8 cellular contexts compared by ENCODE assay signal in genomic region chr11:67613960-67614715, GRCh38. TPM values are rescaled to one million over a fixed set of nuclear protein-coding genes. Genes with fewer than 3 reads are reported as not detected.
A peak's percentile ranks its signal among the peaks of the same experiment; 100 is the strongest.
DNase-seq lines count a peak whose midpoint lies in the region; ATAC-seq and TF ChIP-seq lines count a peak whose summit lies in the region.

No MANE protein-coding gene starts in this region.

- intact Hi-C loops in heart left ventricle (cut with DNase I) (loop anchor here in 1 of 10 donors (5.0 kb wide), 1 partner anchor 48 kb away; no protein-coding TSS in a partner anchor), sigmoid colon (cut with DNase I) (no loop called here)

- peaks cover 0 to 38% (median 12%) of the 10 kb centered on the region in 12 donors for H3K4me1 ChIP-seq in heart left ventricle
- H3K4me1 ChIP-seq in sigmoid colon, result peaks cover 0 to 16% (median 11%) of the 10 kb centered on the region in 4 donors

- TF ChIP-seq POLR2A in Raji (IDR thresholded peaks at IDR 0.05; ENCODE audit: insufficient read depth, low read depth, low read length) (peak; percentile 86), heart left ventricle (IDR thresholded peaks at IDR 0.05) (no peak), sigmoid colon (IDR thresholded peaks at IDR 0.05) (no peak)

- H3K4me3 ChIP-seq in heart left ventricle (peak overlapping the region in 11 of 12 donors; percentile 20 to 57 (median 45)), sigmoid colon (peak overlapping the region; percentile 1 to 49 (median 38))

- TF ChIP-seq EP300 in sigmoid colon (IDR thresholded peaks at IDR 0.05), result no peak

- peak; percentile 74 for ATAC-seq in GM19035 (IDR thresholded peaks at IDR 0.05; ENCODE audit: unreplicated experiment)
- ATAC-seq in HG03342 (IDR thresholded peaks at IDR 0.05; ENCODE audit: unreplicated experiment), result peak; percentile 79
- ATAC-seq in heart left ventricle, result peak; percentile 18 to 52 (median 44)

- H3K36me3 ChIP-seq in heart left ventricle, result peaks cover 0 to 43% (median 38%) of the 10 kb centered on the region in 9 donors
- H3K36me3 ChIP-seq in sigmoid colon, result peaks cover 18 to 42% (median 28%) of the 10 kb centered on the region in 4 donors

- TF ChIP-seq CTCF in heart left ventricle (IDR thresholded peaks at IDR 0.05) (peak; percentile 59 to 78 (median 70)), sigmoid colon (IDR thresholded peaks at IDR 0.05) (peak; percentile 10 to 69 (median 48))

- DNase-seq in CD1c-positive myeloid dendritic cell (ENCODE audit: extremely low spot score), result peak; percentile 93
- DNase-seq in activated effector memory CD4-positive, alpha-beta T cell treated with anti-CD3 and anti-CD28 coated beads, Interleukin-2, amount 50 U/mL, for 16 hours, result peak; percentile 93
- peak in 4 of 5 donors; percentile 59 to 78 (median 66) for DNase-seq in heart left ventricle
- DNase-seq in sigmoid colon, result peak; percentile 79
- DNase-seq in GOT3 (lab: John Stamatoyannopoulos, UW), result no peak

- 14 to 26% (median 20%) methylated on average over 14 to 23 of the region's 23 CpGs for WGBS in heart left ventricle, 4 donors
- 12% methylated on average over 23 of the region's 23 CpGs for WGBS in sigmoid colon, 2 donors

- no peaks in the 10 kb centered on the region for H3K9me3 ChIP-seq in heart left ventricle
- no peaks in the 10 kb centered on the region for H3K9me3 ChIP-seq in sigmoid colon

- H3K27me3 ChIP-seq in heart left ventricle, result peaks cover 0 to 15% (median 0%) of the 10 kb centered on the region in 9 donors
- peaks cover 8 to 26% (median 25%) of the 10 kb centered on the region in 3 donors for H3K27me3 ChIP-seq in sigmoid colon

- H3K27ac ChIP-seq in heart left ventricle, result peak overlapping the region in 10 of 12 donors; percentile 19 to 88 (median 55)
- peak overlapping the region; percentile 40 to 47 (median 46) for H3K27ac ChIP-seq in sigmoid colon

RNA-seq across cellular contexts. Expression of gene NDUFV1, which starts 7.4 kb away (rescaled TPM):
- total RNA-seq in heart left ventricle (100 to 1,000 TPM; 340 to 897 (median 583) TPM), sigmoid colon (100 to 1,000 TPM; 152 to 286 (median 203) TPM)
- polyA plus RNA-seq in heart left ventricle (100 to 1,000 TPM; 342 to 401 TPM), sigmoid colon (100 to 1,000 TPM; 169 to 268 (median 254) TPM)

RNA-seq across cellular contexts. Expression of gene NUDT8, which starts 15.6 kb away (rescaled TPM):
- total RNA-seq in heart left ventricle (10 to 100 TPM; 35.6 to 85.1 (median 49.3) TPM), sigmoid colon (10 to 100 TPM in 1 of 4 donors, 1 to 10 TPM in 3; 3.6 to 10.9 (median 7.0) TPM)
- polyA plus RNA-seq in heart left ventricle (100 to 1,000 TPM in 1 of 2 donors, 10 to 100 TPM in 1; 29.1 to 110 TPM), sigmoid colon (10 to 100 TPM; 29.6 to 63.1 (median 51.1) TPM)

RNA-seq across cellular contexts. Expression of gene TBX10, which starts 25.4 kb away (rescaled TPM):
- total RNA-seq in heart left ventricle (under 1 TPM in 1 of 9 donors, not detected in 8; 0.30 TPM), sigmoid colon (not detected)
- polyA plus RNA-seq in heart left ventricle (under 1 TPM in 1 of 2 donors, not detected in 1; 0.11 TPM), sigmoid colon (100 to 1,000 TPM in 1 of 3 donors, 10 to 100 TPM in 2; 15.8 to 109 (median 60.6) TPM)

RNA-seq across cellular contexts. Expression of gene GSTP1, which starts 30.5 kb away (rescaled TPM):
- total RNA-seq in heart left ventricle (100 to 1,000 TPM; 294 to 830 (median 341) TPM), sigmoid colon (100 to 1,000 TPM; 349 to 702 (median 499) TPM)
- polyA plus RNA-seq in heart left ventricle (100 to 1,000 TPM; 549 to 576 TPM), sigmoid colon (100 to 1,000 TPM; 451 to 717 (median 599) TPM)

RNA-seq across cellular contexts. Expression of gene ACY3, which starts 36.4 kb away (rescaled TPM):
- total RNA-seq in heart left ventricle (not detected), sigmoid colon (not detected)
- polyA plus RNA-seq in heart left ventricle (not detected), sigmoid colon (10 to 100 TPM; 12.4 to 16.6 (median 16.2) TPM)
